8 cellular contexts compared by ENCODE assay signal in genomic region chr18:79393626-79394401, GRCh38. TPM values are rescaled to one million over a fixed set of nuclear protein-coding genes. Genes with fewer than 3 reads are reported as not detected.
DNase-seq lines count a peak whose midpoint lies in the region; ATAC-seq, FAIRE-seq and TF ChIP-seq lines count a peak whose summit lies in the region.

No MANE protein-coding gene starts in this region.

- TF ChIP-seq POLR2A in Peyer's patch (IDR thresholded peaks at IDR 0.05), result no peak

- no peak overlapping the region for H2BK12ac ChIP-seq in trophoblast cell (ENCODE audit: low read length)

- H4K91ac ChIP-seq in trophoblast cell (ENCODE audit: low read depth, low read length), result no peak overlapping the region

- no peaks in the 10 kb centered on the region for H3K9me3 Mint-ChIP-seq in astrocyte (ENCODE audit: unreplicated experiment)

- FAIRE-seq in astrocyte (lab: Jason Lieb, UNC), result no peak

- peak overlapping the region; percentile 80 for H3K4me3 Mint-ChIP-seq in astrocyte (ENCODE audit: unreplicated experiment)

- no peak overlapping the region for H3K4ac ChIP-seq in trophoblast cell (ENCODE audit: low read depth, low read length)

- H3K27ac Mint-ChIP-seq in astrocyte (ENCODE audit: unreplicated experiment), result peak overlapping the region; percentile 87

- peaks cover 27% of the 10 kb centered on the region for H3K27me3 Mint-ChIP-seq in astrocyte (ENCODE audit: low read depth, unreplicated experiment)

- DNase-seq in DMS 273 (lab: John Stamatoyannopoulos, UW; ENCODE audit: unreplicated experiment) (peak; percentile 89), HL-60 (ENCODE audit: low read depth in 1 of 2, low spot score in 1 of 2) (no peak), Peyer's patch (peak; percentile 53 to 85 (median 83)), astrocyte (ENCODE audit: low read depth) (peak; percentile 68), left ventricle myocardium superior (peak; percentile 97), trophoblast cell (peak; percentile 12 to 76), activated gamma-delta T cell treated with Interleukin-2 at 50 U/mL for 16 hours (no peak)

- peak overlapping the region; percentile 90 for H3K4me2 ChIP-seq in astrocyte (ENCODE audit: low read length)
- H3K4me2 ChIP-seq in trophoblast cell (ENCODE audit: low read length), result peak overlapping the region; percentile 57

- no peak overlapping the region for H4K12ac ChIP-seq in trophoblast cell (ENCODE audit: low read depth, low read length)

- H3K9me3 ChIP-seq in Peyer's patch, result no peaks in the 10 kb centered on the region
- no peaks in the 10 kb centered on the region for H3K9me3 ChIP-seq in astrocyte (ENCODE audit: insufficient read depth, low read depth, low read length)
- H3K9me3 ChIP-seq in trophoblast cell (ENCODE audit: insufficient read depth, low read depth, low read length), result no peaks in the 10 kb centered on the region

- peaks cover 15% of the 10 kb centered on the region for H3K27me3 ChIP-seq in HL-60 (ENCODE audit: insufficient read depth, poor library complexity, severe bottlenecking)
- peaks cover 0 to 11% of the 10 kb centered on the region in 2 donors for H3K27me3 ChIP-seq in Peyer's patch
- peaks cover 49% of the 10 kb centered on the region for H3K27me3 ChIP-seq in astrocyte (ENCODE audit: insufficient read depth, low read length)
- H3K27me3 ChIP-seq in trophoblast cell (ENCODE audit: insufficient read depth, low read length), result peaks cover 59% of the 10 kb centered on the region

- H3K18ac ChIP-seq in trophoblast cell (ENCODE audit: low read length), result no peak overlapping the region

- H3K4me1 ChIP-seq in Peyer's patch (peaks cover 4 to 33% (median 20%) of the 10 kb centered on the region in 4 donors), astrocyte (ENCODE audit: insufficient read depth, low read length) (peaks cover 10% of the 10 kb centered on the region), trophoblast cell (ENCODE audit: control insufficient read depth in 1 of 2, insufficient read depth in 2 of 2, low read length in 2 of 2) (peaks cover 0 to 3% of the 10 kb centered on the region in 2 experiments)

- no peak overlapping the region for H2BK5ac ChIP-seq in trophoblast cell (ENCODE audit: low read depth, low read length, poor library complexity)

- no peak overlapping the region for H2BK120ac ChIP-seq in trophoblast cell (ENCODE audit: insufficient read depth, low read length, poor library complexity)

- no peaks in the 10 kb centered on the region for H3K36me3 ChIP-seq in Peyer's patch
- no peaks in the 10 kb centered on the region for H3K36me3 ChIP-seq in astrocyte (ENCODE audit: insufficient read depth, low read length)
- H3K36me3 ChIP-seq in trophoblast cell (ENCODE audit: control insufficient read depth in 1 of 2, insufficient read depth in 2 of 2, low read length in 2 of 2), result no peaks in the 10 kb centered on the region

- no peak overlapping the region for H3K14ac ChIP-seq in trophoblast cell (ENCODE audit: low read length)

- H3K4me1 Mint-ChIP-seq in astrocyte (ENCODE audit: low read depth, unreplicated experiment), result no peaks in the 10 kb centered on the region

- H4K8ac ChIP-seq in trophoblast cell (ENCODE audit: low read depth, low read length), result no peak overlapping the region

- peak overlapping the region; percentile 58 for H3K4me3 ChIP-seq in HL-60 (replicated peaks; ENCODE audit: insufficient read depth, low read length)
- peak overlapping the region; percentile 47 to 70 (median 55) for H3K4me3 ChIP-seq in Peyer's patch
- H3K4me3 ChIP-seq in astrocyte (ENCODE audit: insufficient read depth, low read depth, low read length), result peak overlapping the region; percentile 50
- no peak overlapping the region for H3K4me3 ChIP-seq in trophoblast cell (ENCODE audit: low read depth, low read length)

- no peaks in the 10 kb centered on the region for H3K79me2 ChIP-seq in astrocyte (ENCODE audit: insufficient read depth, low read length)
- H3K79me2 ChIP-seq in trophoblast cell (ENCODE audit: control insufficient read depth, insufficient read depth, low read length, poor library complexity), result no peaks in the 10 kb centered on the region

- ATAC-seq in left ventricle myocardium superior (peak; percentile 79), HG03108 (IDR thresholded peaks at IDR 0.05; ENCODE audit: unreplicated experiment) (no peak)

- H2AK5ac ChIP-seq in trophoblast cell (ENCODE audit: low read length), result no peak overlapping the region

- TF ChIP-seq CTCF in HL-60 (IDR thresholded peaks at IDR 0.05; ENCODE audit: insufficient read depth, low read length), result no peak
- no peak for TF ChIP-seq CTCF in Peyer's patch (IDR thresholded peaks at IDR 0.05)
- no peak for TF ChIP-seq CTCF in astrocyte (IDR thresholded peaks at IDR 0.05; ENCODE audit: insufficient read depth, low read depth, low read length)

- no peak overlapping the region for H3K27ac ChIP-seq in HL-60 (replicated peaks)
- peak overlapping the region; percentile 79 to 100 (median 87) for H3K27ac ChIP-seq in Peyer's patch
- H3K27ac ChIP-seq in astrocyte (ENCODE audit: low read depth, low read length), result peak overlapping the region; percentile 38
- H3K27ac ChIP-seq in trophoblast cell (ENCODE audit: low read depth, low read length), result no peak overlapping the region

- WGBS in trophoblast cell (ENCODE audit: extremely low coverage, insufficient coverage, insufficient read length), result no CpG with 5 or more reads among the region's 67 CpGs

- intact Hi-C loops in left ventricle myocardium superior (cut with micrococcal nuclease), result no loop called here

- H3K9ac ChIP-seq in astrocyte (ENCODE audit: low read length) (peak overlapping the region; percentile 80), trophoblast cell (ENCODE audit: low read length) (no peak overlapping the region)

- H4K20me1 ChIP-seq in astrocyte (ENCODE audit: insufficient read depth, low read length), result no peaks in the 10 kb centered on the region

- H3K79me1 ChIP-seq in trophoblast cell (ENCODE audit: low read length), result no peaks in the 10 kb centered on the region

- H3K36me3 Mint-ChIP-seq in astrocyte (ENCODE audit: low read depth, unreplicated experiment), result no peaks in the 10 kb centered on the region

- H2AFZ ChIP-seq in astrocyte (ENCODE audit: low read depth, low read length), result peak overlapping the region; percentile 41
- peak overlapping the region; percentile 54 for H2AFZ ChIP-seq in trophoblast cell (ENCODE audit: insufficient read depth, low read length, poor library complexity)

- H3K23ac ChIP-seq in trophoblast cell (ENCODE audit: low read length), result no peak overlapping the region

RNA-seq across cellular contexts. Expression of gene NFATC1, which starts 1.9 kb away (rescaled TPM):
- total RNA-seq in Peyer's patch, result 10 to 100 TPM in 1 of 4 donors, 1 to 10 TPM in 3; 2.1 to 41.3 (median 7.6) TPM
- total RNA-seq in astrocyte, result 10.6 and 11.0 TPM in 2 replicates
- total RNA-seq in left ventricle myocardium superior, result 18.7 TPM
- polyA plus RNA-seq in trophoblast cell (2013), result 3.9 and 4.4 TPM in 2 replicates

Comparison
In these comparisons a context has a peak if more than half of its experiments do, and no peak if none do; other contexts are left out.
1. DNase-seq: peak in DMS 273 (single experiment), Peyer's patch (3 of 3), astrocyte (single experiment), left ventricle myocardium superior (single experiment) and trophoblast cell (2 of 2); none in HL-60 (0 of 2) and activated gamma-delta T cell treated with Interleukin-2 at 50 U/mL for 16 hours (single experiment).
2. H3K27ac ChIP-seq: peak in Peyer's patch (4 of 4) and astrocyte (single experiment); none in HL-60 (single experiment) and trophoblast cell (single experiment).